Comparison of ENCODE assay signal across 8 cellular contexts in the genomic region with DNA sequence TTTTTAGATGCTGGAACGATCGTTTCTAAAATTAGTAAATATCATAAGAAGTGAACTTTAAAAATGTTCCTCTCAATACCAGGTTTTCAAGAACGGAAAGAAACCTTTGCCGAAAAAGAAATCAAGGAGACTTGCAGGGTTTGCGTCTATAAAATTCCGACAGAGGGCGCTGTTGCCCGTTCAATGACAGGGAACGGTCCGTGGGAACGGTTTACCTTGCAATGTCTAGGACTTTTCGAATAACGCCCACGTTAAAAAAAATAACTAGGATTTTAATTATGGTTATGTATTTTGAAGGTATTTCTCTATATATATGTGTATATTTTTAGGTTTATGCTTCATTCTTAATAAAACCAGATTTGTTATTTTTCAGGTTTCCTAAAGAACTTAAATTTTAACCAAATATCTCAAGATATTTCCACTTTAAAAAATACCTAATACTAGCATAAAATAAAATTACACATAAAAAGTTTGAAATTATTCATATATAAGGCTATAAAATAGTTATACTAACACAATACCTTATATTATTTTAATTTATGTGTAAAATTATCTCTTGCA. TPM values are rescaled to one million over a fixed set of nuclear protein-coding genes. Genes with fewer than 3 reads are reported as not detected.
DNase-seq lines count a peak whose midpoint lies in the region; ATAC-seq and TF ChIP-seq lines count a peak whose summit lies in the region.

No MANE protein-coding gene starts in this region.

- POLR2A ChIA-PET in OCI-LY7 (lab: Charles Lee): no interaction called here

- TF ChIP-seq POLR2A in tibial nerve (IDR thresholded peaks at IDR 0.05): no peak

- CTCF ChIA-PET in OCI-LY7 (lab: Charles Lee; ENCODE audit: unreplicated experiment): no interaction called here

- H3K4me2 ChIP-seq in DOHH2 (ENCODE audit: low read length) (peak overlapping the region; percentile 70), OCI-LY7 (ENCODE audit: low read length) (peak overlapping the region; percentile 80)

- TF ChIP-seq EP300 in tibial nerve (IDR thresholded peaks at IDR 0.05): no peak

- H3K9me2 ChIP-seq in DOHH2 (replicated peaks; ENCODE audit: control insufficient read depth, low read length) (no peaks in the 10 kb centered on the region), OCI-LY7 (ENCODE audit: insufficient read depth, low read length) (no peaks in the 10 kb centered on the region)

- H4K20me1 ChIP-seq in DOHH2 (ENCODE audit: control insufficient read depth, insufficient read depth, low read depth, low read length) (no peaks in the 10 kb centered on the region), OCI-LY7 (ENCODE audit: insufficient read depth, low read length) (no peaks in the 10 kb centered on the region)

- H3K79me2 ChIP-seq in DOHH2 (ENCODE audit: control insufficient read depth, low read length) (no peaks in the 10 kb centered on the region), OCI-LY7 (ENCODE audit: insufficient read depth, low read depth, low read length) (no peaks in the 10 kb centered on the region)

- intact Hi-C loops in OCI-LY7 (cut with micrococcal nuclease; ENCODE audit: unreplicated experiment): loop anchor here (2.0 to 10.0 kb wide), 6 partner anchors 535 to 1206 kb away; no protein-coding TSS in a partner anchor

- H3K4me1 ChIP-seq in DOHH2 (ENCODE audit: control insufficient read depth, low read length): peaks cover 4% of the 10 kb centered on the region; the same call in 1 of the 2 replicates
- H3K4me1 ChIP-seq in OCI-LY7 (ENCODE audit: insufficient read depth, low read length, poor library complexity, severe bottlenecking): no peaks in the 10 kb centered on the region
- H3K4me1 ChIP-seq in foreskin keratinocyte: peaks cover 9% of the 10 kb centered on the region
- peaks cover 0 to 24% (median 2%) of the 10 kb centered on the region in 4 donors for H3K4me1 ChIP-seq in tibial nerve

- H3K27me3 ChIP-seq in DOHH2 (ENCODE audit: control insufficient read depth, low read length) (peaks cover 25% of the 10 kb centered on the region), foreskin keratinocyte (peaks cover 12% of the 10 kb centered on the region), tibial nerve (peaks cover 4 to 65% of the 10 kb centered on the region in 2 donors)

- H3K9me3 ChIP-seq in DOHH2 (ENCODE audit: control insufficient read depth, insufficient read depth, low read length) (no peaks in the 10 kb centered on the region), OCI-LY7 (ENCODE audit: low read length) (no peaks in the 10 kb centered on the region), tibial nerve (no peaks in the 10 kb centered on the region)

- H3K36me3 ChIP-seq in DOHH2 (ENCODE audit: control insufficient read depth, low read length): no peaks in the 10 kb centered on the region
- H3K36me3 ChIP-seq in OCI-LY7 (ENCODE audit: insufficient read depth, low read length): no peaks in the 10 kb centered on the region
- H3K36me3 ChIP-seq in tibial nerve: no peaks in the 10 kb centered on the region

- H3F3A ChIP-seq in DOHH2 (ENCODE audit: control insufficient read depth, insufficient read depth): no peaks in the 10 kb centered on the region

- ATAC-seq in GM21515 (IDR thresholded peaks at IDR 0.05; ENCODE audit: unreplicated experiment): peak; percentile 84
- ATAC-seq in foreskin keratinocyte: peak; percentile 38

- no TSS peak for BruUV-seq in OCI-LY7 (replicated peaks; lab: Mats Ljungman, UMichigan)

- WGBS in tibial nerve, 2 donors: 1% methylated on average over 14 of the region's 14 CpGs

- DNase-seq in HUDEP-2 (lab: John Stamatoyannopoulos, UW; ENCODE audit: unreplicated experiment in 76 of 76) (peak in 65 of 76 experiments; percentile 6 to 86 (median 56)), OCI-LY7 (ENCODE audit: low spot score) (peak; percentile 68), activated T-helper 1 cell treated with Interleukin-2 at 50 U/mL for 16 hours (ENCODE audit: low read depth) (peak; percentile 2), foreskin keratinocyte (peak; percentile 32 to 59), non-pigmented ciliary epithelial cell (ENCODE audit: low read depth) (peak; percentile 47), tibial nerve (ENCODE audit: low spot score in 2 of 2) (peak; percentile 52 to 83)

- H2AFZ ChIP-seq in OCI-LY7 (ENCODE audit: low read length): peak overlapping the region; percentile 66; the same call in 1 of the 2 replicates

- peak; percentile 70 for TF ChIP-seq CTCF in DOHH2 (IDR thresholded peaks at IDR 0.05; ENCODE audit: low read depth, low read length, poor library complexity, severe bottlenecking)
- TF ChIP-seq CTCF in OCI-LY7 (conservative IDR thresholded peaks at IDR 0.05; ENCODE audit: low read length): peak; percentile 95
- TF ChIP-seq CTCF in foreskin keratinocyte (conservative IDR thresholded peaks at IDR 0.05): peak; percentile 93
- TF ChIP-seq CTCF in tibial nerve (IDR thresholded peaks at IDR 0.05): peak; percentile 62 to 88 (median 74)

- H3K27ac ChIP-seq in DOHH2 (ENCODE audit: low read depth, low read length) (no peak overlapping the region), OCI-LY7 (ENCODE audit: low read depth, low read length, poor library complexity, severe bottlenecking) (no peak overlapping the region), foreskin keratinocyte (peak overlapping the region; percentile 9), tibial nerve (no peak overlapping the region)

- H3K4me3 ChIP-seq in DOHH2 (ENCODE audit: low read length) (peak overlapping the region; percentile 59), OCI-LY7 (ENCODE audit: low read depth, low read length, poor library complexity, severe bottlenecking) (peak overlapping the region; percentile 59), tibial nerve (peak overlapping the region; percentile 23 to 49 (median 42))

RNA-seq across cellular contexts. Expression of a gene that starts 2.5 kb away (rescaled TPM):
- total RNA-seq in OCI-LY7 (2014; rRNA removed; shearing (Covaris generic)): not detected in 2 replicates
- total RNA-seq in OCI-LY7 (2022) (not detected in 2 replicates), foreskin keratinocyte (0.14 and 0.92 TPM in 2 replicates), tibial nerve (1 to 10 TPM in 1 of 4 donors, under 1 TPM in 1, not detected in 2; 0.22 to 1.2 TPM)
- polyA plus RNA-seq in foreskin keratinocyte: 0.23 and 0.63 TPM in 2 replicates

Comparison
In these comparisons a context has a peak if more than half of its experiments do, and no peak if none do; other contexts are left out.
1. DNase-seq: peak in every context shown above with its lines; median percentile 68 in OCI-LY7; 68 in tibial nerve; 56 in HUDEP-2; 47 in non-pigmented ciliary epithelial cell; 46 in foreskin keratinocyte; 2 in activated T-helper 1 cell treated with Interleukin-2 at 50 U/mL for 16 hours.